Comparison of ENCODE assay signal across 8 cellular contexts in the genomic region with DNA sequence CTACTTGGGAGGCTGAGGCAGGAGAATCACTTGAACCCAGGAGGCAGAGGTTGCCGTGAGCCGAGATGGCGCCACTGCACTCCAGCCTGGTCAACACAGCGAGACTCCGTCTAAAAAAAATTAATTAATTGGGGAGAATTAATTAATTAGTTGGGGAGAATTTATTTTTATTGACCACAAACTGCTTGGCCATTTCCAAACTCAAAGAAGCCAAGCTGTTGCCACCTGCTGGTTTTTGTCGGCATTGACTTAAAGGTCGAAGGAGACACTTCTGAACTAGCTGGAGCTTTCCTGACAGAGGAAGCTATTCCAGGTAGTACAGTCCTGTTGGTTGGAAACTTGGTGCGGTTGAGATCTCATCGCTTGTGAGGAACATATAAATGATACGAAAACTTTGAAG. TPM values are rescaled to one million over a fixed set of nuclear protein-coding genes. Genes with fewer than 3 reads are reported as not detected.
DNase-seq lines count a peak whose midpoint lies in the region; ATAC-seq and TF ChIP-seq lines count a peak whose summit lies in the region.

No MANE protein-coding gene starts in this region.

- TF ChIP-seq CTCF in GM13977 (IDR thresholded peaks at IDR 0.05; ENCODE audit: extremely low read depth, insufficient read depth, missing control alignments) (peak; percentile 57), left lung (IDR thresholded peaks at IDR 0.05) (peak; percentile 27 to 41)
- no peak for TF ChIP-seq CTCF in activated CD8-positive, alpha-beta T cell treated with anti-CD3 and anti-CD28 coated beads for 36 hours (IDR thresholded peaks at IDR 0.05)

- H2AFZ ChIP-seq in Karpas-422 (ENCODE audit: low read length): no peak overlapping the region

- no peaks in the 10 kb centered on the region for H3K79me2 ChIP-seq in Karpas-422 (ENCODE audit: low read length)

- H3K9me3 Mint-ChIP-seq in activated CD8-positive, alpha-beta T cell treated with anti-CD3 and anti-CD28 coated beads for 36 hours: no peaks in the 10 kb centered on the region

- no peaks in the 10 kb centered on the region for H3K36me3 Mint-ChIP-seq in activated CD8-positive, alpha-beta T cell treated with anti-CD3 and anti-CD28 coated beads for 36 hours (ENCODE audit: low read depth)

- no peak overlapping the region for H3K4me3 Mint-ChIP-seq in activated CD8-positive, alpha-beta T cell treated with anti-CD3 and anti-CD28 coated beads for 36 hours

- no peaks in the 10 kb centered on the region for H4K20me1 ChIP-seq in Karpas-422 (ENCODE audit: insufficient read depth, low read depth, low read length)

- H3K36me3 ChIP-seq in Karpas-422 (ENCODE audit: insufficient read depth, low read length) (no peaks in the 10 kb centered on the region), left lung (no peaks in the 10 kb centered on the region)

- peaks cover 1% of the 10 kb centered on the region for H3K27me3 Mint-ChIP-seq in activated CD8-positive, alpha-beta T cell treated with anti-CD3 and anti-CD28 coated beads for 36 hours

- H3K4me1 ChIP-seq in Karpas-422 (ENCODE audit: low read length) (no peaks in the 10 kb centered on the region), left lung (no peaks in the 10 kb centered on the region)

- DNase-seq in COLO829 (ENCODE audit: low spot score) (peak; percentile 86), GM13977 (ENCODE audit: low spot score) (peak; percentile 63), Karpas-422 (peak; percentile 75), left lung (no peak), NK-92 (lab: John Stamatoyannopoulos, UW; ENCODE audit: unreplicated experiment) (no peak), NCI-H1048 (lab: John Stamatoyannopoulos, UW) (no peak)
- DNase-seq in activated CD8-positive, alpha-beta T cell treated with anti-CD3 and anti-CD28 coated beads for 36 hours: peak; percentile 34
- DNase-seq in effector CD8-positive, alpha-beta T cell (lab: John Stamatoyannopoulos, UW): no peak

- no peaks in the 10 kb centered on the region for H3K27me3 ChIP-seq in Karpas-422 (ENCODE audit: low read length)
- H3K27me3 ChIP-seq in left lung: no peaks in the 10 kb centered on the region

- H3K9me3 ChIP-seq in Karpas-422 (ENCODE audit: low read length) (no peaks in the 10 kb centered on the region), left lung (no peaks in the 10 kb centered on the region)

- H3K9ac ChIP-seq in Karpas-422 (ENCODE audit: low read length): no peak overlapping the region

- H3K4me2 ChIP-seq in Karpas-422 (ENCODE audit: low read depth, low read length, poor library complexity, severe bottlenecking): no peak overlapping the region

- CTCF ChIA-PET in activated CD8-positive, alpha-beta T cell treated with anti-CD3 and anti-CD28 coated beads for 36 hours (lab: Charles Lee): interaction anchor here (0.7 to 1.6 kb wide), 10 partner anchors 12 to 375 kb away, joined by 3 to 5 read pairs (median 3); a partner anchor contains a TSS

- no peaks in the 10 kb centered on the region for H3K9me2 ChIP-seq in Karpas-422 (replicated peaks; ENCODE audit: insufficient read depth, low read length)

- no peak overlapping the region for H3K27ac ChIP-seq in Karpas-422 (ENCODE audit: low read length)
- no peak overlapping the region for H3K27ac ChIP-seq in left lung

- ATAC-seq in activated CD8-positive, alpha-beta T cell treated with anti-CD3 and anti-CD28 coated beads for 36 hours: no peak
- ATAC-seq in left lung: no peak

- in situ Hi-C loops in GM13977 (cut with MboI; ENCODE audit: low pct_unique_long_range_greater_than_20kb, low sequenced_read_pairs, unreplicated experiment): loop anchor here (25.0 kb wide), 1 partner anchor 448 kb away; a partner anchor contains a TSS

- POLR2A ChIA-PET in activated CD8-positive, alpha-beta T cell treated with anti-CD3 and anti-CD28 coated beads for 36 hours (lab: Charles Lee): no interaction called here

- no peaks in the 10 kb centered on the region for H3K4me1 Mint-ChIP-seq in activated CD8-positive, alpha-beta T cell treated with anti-CD3 and anti-CD28 coated beads for 36 hours (ENCODE audit: low read depth)

- intact Hi-C loops in activated CD8-positive, alpha-beta T cell treated with anti-CD3 and anti-CD28 coated beads for 36 hours (cut with micrococcal nuclease): loop anchor here (2.0 kb wide), 1 partner anchor 89 kb away; no protein-coding TSS in a partner anchor
- intact Hi-C loops in left lung (cut with DNase I): no loop called here

- H3K27ac Mint-ChIP-seq in activated CD8-positive, alpha-beta T cell treated with anti-CD3 and anti-CD28 coated beads for 36 hours: no peak overlapping the region

- H3K4me3 ChIP-seq in Karpas-422 (ENCODE audit: low read length) (no peak overlapping the region), left lung (no peak overlapping the region)

RNA-seq across cellular contexts. Expression of a gene that starts 13.1 kb away (rescaled TPM):
- 0.67 and 2.2 TPM in 2 replicates for total RNA-seq in Karpas-422 (2014; rRNA removed; shearing (Covaris generic); ENCODE audit: low replicate concordance)
- total RNA-seq in activated CD8-positive, alpha-beta T cell treated with anti-CD3 and anti-CD28 coated beads for 36 hours: not detected
- total RNA-seq in left lung: 1 to 10 TPM in 1 of 2 donors, under 1 TPM in 1; 0.92 to 1.3 TPM

RNA-seq across cellular contexts. Expression of a gene that starts 28.2 kb away (rescaled TPM):
- not detected in 2 replicates for total RNA-seq in Karpas-422 (2014; rRNA removed; shearing (Covaris generic); ENCODE audit: low replicate concordance)
- total RNA-seq in activated CD8-positive, alpha-beta T cell treated with anti-CD3 and anti-CD28 coated beads for 36 hours: not detected
- not detected for total RNA-seq in left lung

Comparison
In these comparisons a context has a peak if more than half of its experiments do, and no peak if none do; other contexts are left out.
1. DNase-seq: peak in COLO829 (single experiment), GM13977 (single experiment), Karpas-422 (single experiment) and activated CD8-positive, alpha-beta T cell treated with anti-CD3 and anti-CD28 coated beads for 36 hours (single experiment); none in left lung (0 of 2), NK-92 (single experiment), effector CD8-positive, alpha-beta T cell (single experiment) and NCI-H1048 (single experiment).